In the genomic region with DNA sequence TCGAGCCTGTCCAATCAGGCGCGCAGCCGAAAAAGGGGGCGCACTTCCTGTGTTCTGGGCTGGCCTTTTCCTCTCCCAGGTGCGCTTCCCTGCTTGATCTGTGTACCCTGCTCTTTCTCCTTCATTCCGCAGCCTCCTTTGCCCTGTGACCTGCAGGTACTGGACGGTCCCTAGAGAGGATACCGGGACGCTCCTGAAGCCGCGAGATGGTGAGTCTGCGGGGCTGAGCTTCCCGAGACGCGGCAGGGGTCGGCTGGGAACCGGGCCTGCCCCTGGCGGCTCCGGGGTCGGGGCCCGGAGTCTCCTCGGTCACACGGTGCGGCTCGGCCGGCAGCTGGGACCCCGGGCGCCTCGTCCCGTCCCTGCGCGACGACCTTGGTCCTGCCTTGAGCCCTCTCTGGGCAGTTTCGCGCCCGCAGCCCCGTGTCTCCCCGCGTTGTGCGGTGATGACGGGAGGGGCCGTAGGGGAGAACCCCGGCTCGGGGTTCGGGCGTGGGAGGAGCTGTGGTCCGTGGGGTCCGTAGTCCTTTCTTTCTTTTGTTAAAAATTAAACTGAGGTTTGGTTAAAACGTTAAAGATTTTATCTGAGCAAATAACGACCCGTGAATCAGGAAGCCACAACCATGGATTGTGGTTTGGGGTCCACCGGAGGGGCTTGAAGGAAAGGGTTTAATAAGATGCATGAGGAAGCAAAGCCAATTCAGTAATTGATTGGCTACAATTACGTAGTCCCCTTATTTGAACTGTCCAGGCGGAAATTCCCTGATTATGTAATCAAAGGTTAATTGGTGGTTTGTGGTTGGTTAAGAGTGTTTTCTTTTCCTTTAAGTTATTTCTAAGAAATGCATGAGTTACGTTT, we compare ENCODE assay signal across 9 cellular contexts.
DNase-seq lines count a peak whose midpoint lies in the region; ATAC-seq, FAIRE-seq and TF ChIP-seq lines count a peak whose summit lies in the region.
"Had no signal": no experiment of that assay in that cellular context is flagged by ENCODE, and none has a peak within 500 bp of the region (broad histone marks: within the 10 kb centered on the region; RNA-seq: fewer than 3 reads in every experiment).

No MANE protein-coding gene starts in this region.

- H3K9me3 Mint-ChIP-seq in CD8-positive, alpha-beta T cell, result no peaks in the 10 kb centered on the region
- H3K9me3 Mint-ChIP-seq in astrocyte (ENCODE audit: unreplicated experiment), result no peaks in the 10 kb centered on the region

- peak overlapping the region; percentile 84 for H3K4me2 ChIP-seq in astrocyte (ENCODE audit: low read length)
- H3K4me2 ChIP-seq in smooth muscle cell, result peak overlapping the region; percentile 96

- intact Hi-C loops in CD8-positive, alpha-beta T cell (cut with DNase I, micrococcal nuclease), result loop anchor here (1.0 to 10.0 kb wide), 4 partner anchors 13 to 516 kb away; a partner anchor contains a TSS

- CTCF ChIA-PET in CD8-positive, alpha-beta T cell (lab: Charles Lee), result interaction anchor here (2.0 kb wide), 1 partner anchor 10 kb away, joined by 7 read pairs; no protein-coding TSS in a partner anchor

- peak overlapping the region; percentile 91 for H3K27ac ChIP-seq in CD8-positive, alpha-beta T cell (ENCODE audit: low read depth, low read length)
- no peak overlapping the region for H3K27ac ChIP-seq in astrocyte (ENCODE audit: low read depth, low read length)
- no peak overlapping the region for H3K27ac ChIP-seq in iPS-20b (ENCODE audit: low read length)
- H3K27ac ChIP-seq in smooth muscle cell (ENCODE audit: low read depth), result no peak overlapping the region

- POLR2A ChIA-PET in CD8-positive, alpha-beta T cell (lab: Charles Lee), result interaction anchor here (0.7 to 5.5 kb wide), 2 partner anchors 12 to 24 kb away, joined by 4 to 25 read pairs; a partner anchor contains a TSS

- no peaks in the 10 kb centered on the region for H3K27me3 Mint-ChIP-seq in CD8-positive, alpha-beta T cell (ENCODE audit: low read depth)
- H3K27me3 Mint-ChIP-seq in T-helper 17 cell, result no peaks in the 10 kb centered on the region
- peaks cover 12% of the 10 kb centered on the region for H3K27me3 Mint-ChIP-seq in astrocyte (ENCODE audit: low read depth, unreplicated experiment)

- no peaks in the 10 kb centered on the region for H3F3A ChIP-seq in smooth muscle cell (ENCODE audit: low read depth)

- 1% methylated on average over 55 of the region's 56 CpGs for WGBS in smooth muscle cell (ENCODE audit: low lambda C conversion rate)

- no peaks in the 10 kb centered on the region for H3K27me3 ChIP-seq in CD8-positive, alpha-beta T cell (ENCODE audit: insufficient read depth, low read length)
- H3K27me3 ChIP-seq in astrocyte (ENCODE audit: insufficient read depth, low read length) (peaks cover 9% of the 10 kb centered on the region), iPS-20b (ENCODE audit: insufficient read depth, low read length) (peaks cover 11% of the 10 kb centered on the region), smooth muscle cell (ENCODE audit: low read depth) (peaks cover 5% of the 10 kb centered on the region)

- peaks cover 28% of the 10 kb centered on the region for H3K4me1 ChIP-seq in CD8-positive, alpha-beta T cell (ENCODE audit: insufficient read depth, low read length)
- H3K4me1 ChIP-seq in astrocyte (ENCODE audit: insufficient read depth, low read length) (peaks cover 7% of the 10 kb centered on the region), iPS-20b (ENCODE audit: insufficient read depth, low read length) (peaks cover 6% of the 10 kb centered on the region; the same call in 1 of the 2 replicates), smooth muscle cell (ENCODE audit: low read depth) (peaks cover 7% of the 10 kb centered on the region)

- H3K36me3 Mint-ChIP-seq in CD8-positive, alpha-beta T cell, result peaks cover 46% of the 10 kb centered on the region
- H3K36me3 Mint-ChIP-seq in T-helper 17 cell (ENCODE audit: low read depth) (peaks cover 7% of the 10 kb centered on the region), astrocyte (ENCODE audit: low read depth, unreplicated experiment) (peaks cover 8% of the 10 kb centered on the region)

- H3K4me3 ChIP-seq in CD8-positive, alpha-beta T cell (ENCODE audit: low read depth, low read length), result peak overlapping the region; percentile 94
- H3K4me3 ChIP-seq in astrocyte (ENCODE audit: insufficient read depth, low read depth, low read length) (peak overlapping the region; percentile 74), iPS-20b (ENCODE audit: low read length) (peak overlapping the region; percentile 96), smooth muscle cell (peak overlapping the region; percentile 98)

- ATAC-seq in CD8-positive, alpha-beta T cell, result peak; percentile 86
- ATAC-seq in GM19351 (IDR thresholded peaks at IDR 0.05; ENCODE audit: unreplicated experiment) (peak; percentile 40), HG03442 (IDR thresholded peaks at IDR 0.05; ENCODE audit: unreplicated experiment) (peak; percentile 25), T-helper 17 cell (peak; percentile 77)

- peaks cover 31% of the 10 kb centered on the region for H3K4me1 Mint-ChIP-seq in CD8-positive, alpha-beta T cell (ENCODE audit: low read depth)
- H3K4me1 Mint-ChIP-seq in T-helper 17 cell (peaks cover 24% of the 10 kb centered on the region), astrocyte (ENCODE audit: low read depth, unreplicated experiment) (no peaks in the 10 kb centered on the region)

- peak overlapping the region; percentile 76 for H3K9ac ChIP-seq in astrocyte (ENCODE audit: low read length)
- H3K9ac ChIP-seq in iPS-20b (ENCODE audit: low read depth, low read length), result peak overlapping the region; percentile 87
- H3K9ac ChIP-seq in smooth muscle cell (ENCODE audit: low read depth), result peak overlapping the region; percentile 89

- H4K20me1 ChIP-seq in astrocyte (ENCODE audit: insufficient read depth, low read length), result peaks cover 12% of the 10 kb centered on the region
- H4K20me1 ChIP-seq in smooth muscle cell (ENCODE audit: low read depth), result peaks cover 6% of the 10 kb centered on the region

- H2AFZ ChIP-seq in astrocyte (ENCODE audit: low read depth, low read length) (peak overlapping the region; percentile 93), smooth muscle cell (ENCODE audit: low read depth) (peak overlapping the region; percentile 99)

- H3K9me3 ChIP-seq in CD8-positive, alpha-beta T cell (ENCODE audit: low read length), result no peaks in the 10 kb centered on the region
- H3K9me3 ChIP-seq in T-helper 17 cell (ENCODE audit: control insufficient read depth, low read length, poor library complexity, severe bottlenecking) (no peaks in the 10 kb centered on the region), astrocyte (ENCODE audit: insufficient read depth, low read depth, low read length) (no peaks in the 10 kb centered on the region), iPS-20b (ENCODE audit: insufficient read depth, low read depth, low read length) (no peaks in the 10 kb centered on the region), smooth muscle cell (replicated peaks; ENCODE audit: low read depth) (no peaks in the 10 kb centered on the region)

- H3K4me3 Mint-ChIP-seq in CD8-positive, alpha-beta T cell, result peak overlapping the region; percentile 95
- H3K4me3 Mint-ChIP-seq in T-helper 17 cell, result peak overlapping the region; percentile 94
- peak overlapping the region; percentile 91 for H3K4me3 Mint-ChIP-seq in astrocyte (ENCODE audit: unreplicated experiment)

- peaks cover 34% of the 10 kb centered on the region for H3K36me3 ChIP-seq in CD8-positive, alpha-beta T cell (ENCODE audit: insufficient read depth, low read length)
- H3K36me3 ChIP-seq in astrocyte (ENCODE audit: insufficient read depth, low read length), result no peaks in the 10 kb centered on the region
- peaks cover 33% of the 10 kb centered on the region for H3K36me3 ChIP-seq in iPS-20b (ENCODE audit: insufficient read depth, low read depth, low read length)
- no peaks in the 10 kb centered on the region for H3K36me3 ChIP-seq in smooth muscle cell (ENCODE audit: low read depth)

- peak; percentile 79 to 91 (median 90) for DNase-seq in CD8-positive, alpha-beta T cell
- DNase-seq in T-helper 17 cell (peak; percentile 73 to 88 (median 75)), astrocyte (ENCODE audit: low read depth) (peak; percentile 49), smooth muscle cell (lab: John Stamatoyannopoulos, UW; ENCODE audit: unreplicated experiment) (no peak), cerebellum (ENCODE audit: low spot score) (no peak)

- FAIRE-seq in astrocyte (lab: Jason Lieb, UNC), result no peak
- FAIRE-seq: frontal cortex had no signal

- peak overlapping the region; percentile 97 for H3K27ac Mint-ChIP-seq in CD8-positive, alpha-beta T cell
- H3K27ac Mint-ChIP-seq in T-helper 17 cell, result peak overlapping the region; percentile 99
- H3K27ac Mint-ChIP-seq in astrocyte (ENCODE audit: unreplicated experiment), result no peak overlapping the region

- TF ChIP-seq CTCF in CD8-positive, alpha-beta T cell (IDR thresholded peaks at IDR 0.05), result no peak
- TF ChIP-seq CTCF in astrocyte (IDR thresholded peaks at IDR 0.05; ENCODE audit: insufficient read depth, low read depth, low read length) (no peak), smooth muscle cell (IDR thresholded peaks at IDR 0.05; ENCODE audit: borderline replicate concordance, insufficient read depth, poor library complexity, severe bottlenecking) (no peak)

- H3K79me2 ChIP-seq in astrocyte (ENCODE audit: insufficient read depth, low read length), result no peaks in the 10 kb centered on the region
- H3K79me2 ChIP-seq in smooth muscle cell (ENCODE audit: low read depth), result peaks cover 4% of the 10 kb centered on the region

Comparison
In these comparisons a context has a peak if more than half of its experiments do, and no peak if none do; other contexts are left out.
1. ATAC-seq: peak in every context shown above with its lines; median percentile 86 in CD8-positive, alpha-beta T cell; 77 in T-helper 17 cell; 40 in GM19351; 25 in HG03442.
2. DNase-seq: peak in CD8-positive, alpha-beta T cell (7 of 7), T-helper 17 cell (3 of 3) and astrocyte (single experiment); none in smooth muscle cell (single experiment) and cerebellum (single experiment).
3. Peak in every context shown above with its lines, with median percentiles within 50 percentile points of each other: H3K4me3 ChIP-seq, H3K4me3 Mint-ChIP-seq and H3K9ac ChIP-seq.